1 cellular context compared by ENCODE assay signal in genomic region chr2:109677815-109678580, GRCh38.
TF ChIP-seq lines count a peak whose summit lies in the region.

No MANE protein-coding gene starts in this region.

TF ChIP-seq in HepG2, 621 proteins besides CTCF, POLR2A, EP300 and RAD21 (continued from another document):
- TF ChIP-seq, protein P1, sequence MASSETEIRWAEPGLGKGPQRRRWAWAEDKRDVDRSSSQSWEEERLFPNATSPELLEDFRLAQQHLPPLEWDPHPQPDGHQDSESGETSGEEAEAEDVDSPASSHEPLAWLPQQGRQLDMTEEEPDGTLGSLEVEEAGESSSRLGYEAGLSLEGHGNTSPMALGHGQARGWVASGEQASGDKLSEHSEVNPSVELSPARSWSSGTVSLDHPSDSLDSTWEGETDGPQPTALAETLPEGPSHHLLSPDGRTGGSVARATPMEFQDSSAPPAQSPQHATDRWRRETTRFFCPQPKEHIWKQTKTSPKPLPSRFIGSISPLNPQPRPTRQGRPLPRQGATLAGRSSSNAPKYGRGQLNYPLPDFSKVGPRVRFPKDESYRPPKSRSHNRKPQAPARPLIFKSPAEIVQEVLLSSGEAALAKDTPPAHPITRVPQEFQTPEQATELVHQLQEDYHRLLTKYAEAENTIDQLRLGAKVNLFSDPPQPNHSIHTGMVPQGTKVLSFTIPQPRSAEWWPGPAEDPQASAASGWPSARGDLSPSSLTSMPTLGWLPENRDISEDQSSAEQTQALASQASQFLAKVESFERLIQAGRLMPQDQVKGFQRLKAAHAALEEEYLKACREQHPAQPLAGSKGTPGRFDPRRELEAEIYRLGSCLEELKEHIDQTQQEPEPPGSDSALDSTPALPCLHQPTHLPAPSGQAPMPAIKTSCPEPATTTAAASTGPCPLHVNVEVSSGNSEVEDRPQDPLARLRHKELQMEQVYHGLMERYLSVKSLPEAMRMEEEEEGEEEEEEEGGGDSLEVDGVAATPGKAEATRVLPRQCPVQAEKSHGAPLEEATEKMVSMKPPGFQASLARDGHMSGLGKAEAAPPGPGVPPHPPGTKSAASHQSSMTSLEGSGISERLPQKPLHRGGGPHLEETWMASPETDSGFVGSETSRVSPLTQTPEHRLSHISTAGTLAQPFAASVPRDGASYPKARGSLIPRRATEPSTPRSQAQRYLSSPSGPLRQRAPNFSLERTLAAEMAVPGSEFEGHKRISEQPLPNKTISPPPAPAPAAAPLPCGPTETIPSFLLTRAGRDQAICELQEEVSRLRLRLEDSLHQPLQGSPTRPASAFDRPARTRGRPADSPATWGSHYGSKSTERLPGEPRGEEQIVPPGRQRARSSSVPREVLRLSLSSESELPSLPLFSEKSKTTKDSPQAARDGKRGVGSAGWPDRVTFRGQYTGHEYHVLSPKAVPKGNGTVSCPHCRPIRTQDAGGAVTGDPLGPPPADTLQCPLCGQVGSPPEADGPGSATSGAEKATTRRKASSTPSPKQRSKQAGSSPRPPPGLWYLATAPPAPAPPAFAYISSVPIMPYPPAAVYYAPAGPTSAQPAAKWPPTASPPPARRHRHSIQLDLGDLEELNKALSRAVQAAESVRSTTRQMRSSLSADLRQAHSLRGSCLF (CRISPR knock-in tag; IDR thresholded peaks at IDR 0.05; ENCODE audit: borderline replicate concordance), result no peak
- TF ChIP-seq ZBTB38 (CRISPR knock-in tag; IDR thresholded peaks at IDR 0.05), result 0 out of 2 replicates have a peak, but pooled peaks have one; percentile 5
- TF ChIP-seq NFKB2 (CRISPR knock-in tag; IDR thresholded peaks at IDR 0.05; ENCODE audit: borderline replicate concordance), result 0 out of 2 replicates have a peak, but pooled peaks have one; percentile 6
- 0 out of 2 replicates have a peak, but pooled peaks have one; percentile 3 for TF ChIP-seq FOXC1 (CRISPR knock-in tag; IDR thresholded peaks at IDR 0.05; ENCODE audit: borderline replicate concordance)
- TF ChIP-seq, protein P2, sequence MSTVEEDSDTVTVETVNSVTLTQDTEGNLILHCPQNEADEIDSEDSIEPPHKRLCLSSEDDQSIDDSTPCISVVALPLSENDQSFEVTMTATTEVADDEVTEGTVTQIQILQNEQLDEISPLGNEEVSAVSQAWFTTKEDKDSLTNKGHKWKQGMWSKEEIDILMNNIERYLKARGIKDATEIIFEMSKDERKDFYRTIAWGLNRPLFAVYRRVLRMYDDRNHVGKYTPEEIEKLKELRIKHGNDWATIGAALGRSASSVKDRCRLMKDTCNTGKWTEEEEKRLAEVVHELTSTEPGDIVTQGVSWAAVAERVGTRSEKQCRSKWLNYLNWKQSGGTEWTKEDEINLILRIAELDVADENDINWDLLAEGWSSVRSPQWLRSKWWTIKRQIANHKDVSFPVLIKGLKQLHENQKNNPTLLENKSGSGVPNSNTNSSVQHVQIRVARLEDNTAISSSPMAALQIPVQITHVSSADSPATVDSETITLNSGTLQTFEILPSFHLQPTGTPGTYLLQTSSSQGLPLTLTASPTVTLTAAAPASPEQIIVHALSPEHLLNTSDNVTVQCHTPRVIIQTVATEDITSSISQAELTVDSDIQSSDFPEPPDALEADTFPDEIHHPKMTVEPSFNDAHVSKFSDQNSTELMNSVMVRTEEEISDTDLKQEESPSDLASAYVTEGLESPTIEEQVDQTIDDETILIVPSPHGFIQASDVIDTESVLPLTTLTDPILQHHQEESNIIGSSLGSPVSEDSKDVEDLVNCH (CRISPR knock-in tag; IDR thresholded peaks at IDR 0.05), result no peak
- TF ChIP-seq ARID4A (CRISPR knock-in tag; IDR thresholded peaks at IDR 0.05; ENCODE audit: borderline replicate concordance), result no peak
- no peak for TF ChIP-seq NCOA5 (CRISPR knock-in tag; IDR thresholded peaks at IDR 0.05)
- TF ChIP-seq USF2 (IDR thresholded peaks at IDR 0.05; ENCODE audit: low read depth, low read length), result no peak
- no peak for TF ChIP-seq USF2 (CRISPR knock-in tag; IDR thresholded peaks at IDR 0.05; ENCODE audit: borderline replicate concordance)
- no peak for TF ChIP-seq ZNF235 (CRISPR knock-in tag; IDR thresholded peaks at IDR 0.05; ENCODE audit: borderline replicate concordance)
- 0 out of 2 replicates have a peak, but pooled peaks have one; percentile 12 for TF ChIP-seq ZNF761 (CRISPR knock-in tag; conservative IDR thresholded peaks at IDR 0.05)
- TF ChIP-seq ZNF891 (CRISPR knock-in tag; IDR thresholded peaks at IDR 0.05), result 0 out of 2 replicates have a peak, but pooled peaks have one; percentile 10
- 0 out of 2 replicates have a peak, but pooled peaks have one; percentile 28 for TF ChIP-seq ZNF280B (CRISPR knock-in tag; IDR thresholded peaks at IDR 0.05; ENCODE audit: borderline replicate concordance)
- TF ChIP-seq ZNF749 (CRISPR knock-in tag; IDR thresholded peaks at IDR 0.05; ENCODE audit: borderline replicate concordance), result no peak
- peak; percentile 1; the same call in 1 of the 2 replicates for TF ChIP-seq ZNF687 (CRISPR knock-in tag; IDR thresholded peaks at IDR 0.05)
TF ChIP-seq in HepG2: peak in this region for 8.
